In genomic region chr1:19597463-19598309, GRCh38 we compare ENCODE assay signal across 8 cellular contexts. TPM values are rescaled to one million over a fixed set of nuclear protein-coding genes. Genes with fewer than 3 reads are reported as not detected.
DNase-seq lines count a peak whose midpoint lies in the region; ATAC-seq and TF ChIP-seq lines count a peak whose summit lies in the region.

No MANE protein-coding gene starts in this region.

- peak overlapping the region; percentile 96 for H3K4me3 Mint-ChIP-seq in T-helper 17 cell

- peak overlapping the region; percentile 89 for H3K4me3 ChIP-seq in epithelial cell of esophagus (ENCODE audit: low read length)
- H3K4me3 ChIP-seq in muscle layer of duodenum (ENCODE audit: low read depth in 1 of 2, low read length in 2 of 2), result peak overlapping the region; percentile 75 to 77

- peaks cover 48% of the 10 kb centered on the region for H3K4me1 Mint-ChIP-seq in T-helper 17 cell

- H3K27ac Mint-ChIP-seq in T-helper 17 cell, result peak overlapping the region; percentile 99

- no peaks in the 10 kb centered on the region for H3K27me3 Mint-ChIP-seq in T-helper 17 cell

- H3K27ac ChIP-seq in muscle layer of duodenum (ENCODE audit: low read length), result peak overlapping the region; percentile 97

- H3K36me3 Mint-ChIP-seq in T-helper 17 cell (ENCODE audit: low read depth), result peaks cover 7% of the 10 kb centered on the region

- ATAC-seq in HG02938 (IDR thresholded peaks at IDR 0.05; ENCODE audit: unreplicated experiment) (peak; percentile 5), T-helper 17 cell (peak; percentile 37), GM21381 (IDR thresholded peaks at IDR 0.05; ENCODE audit: unreplicated experiment) (no peak), GM21528 (IDR thresholded peaks at IDR 0.05; ENCODE audit: low FRiP score, unreplicated experiment) (no peak)

- H3K36me3 ChIP-seq in muscle layer of duodenum (ENCODE audit: control insufficient read depth in 1 of 2, insufficient read depth in 2 of 2, low read length in 2 of 2), result no peaks in the 10 kb centered on the region

- H3K4me1 ChIP-seq in muscle layer of duodenum (ENCODE audit: control insufficient read depth in 1 of 2, insufficient read depth in 2 of 2, low read length in 2 of 2), result peaks cover 10 to 32% of the 10 kb centered on the region in 2 donors

- H3K9me3 ChIP-seq in T-helper 17 cell (ENCODE audit: control insufficient read depth, low read length, poor library complexity, severe bottlenecking) (no peaks in the 10 kb centered on the region), muscle layer of duodenum (ENCODE audit: control insufficient read depth in 1 of 2, low read length in 2 of 2) (no peaks in the 10 kb centered on the region)

- DNase-seq in EH (ENCODE audit: low read depth) (peak; percentile 43), T-helper 17 cell (no peak), epithelial cell of esophagus (ENCODE audit: low read depth) (peak; percentile 44), ureter (ENCODE audit: low spot score) (no peak)

- H3K27me3 ChIP-seq in muscle layer of duodenum (ENCODE audit: low read depth, low read length), result no peaks in the 10 kb centered on the region

- no peak for TF ChIP-seq CTCF in epithelial cell of esophagus (IDR thresholded peaks at IDR 0.05; ENCODE audit: insufficient read depth, low read depth, low read length, missing control alignments)

RNA-seq across cellular contexts. Expression of gene NBL1, which starts 46.4 kb away (rescaled TPM):
- 10 to 100 TPM; 32.0 to 32.3 TPM for total RNA-seq in T-helper 17 cell
- 226 TPM for total RNA-seq in ureter

Comparison
In these comparisons a context has a peak if more than half of its experiments do, and no peak if none do; other contexts are left out.
1. DNase-seq: peak in EH (single experiment) and epithelial cell of esophagus (single experiment); none in T-helper 17 cell (0 of 3) and ureter (single experiment).
2. ATAC-seq: peak in HG02938 (single experiment) and T-helper 17 cell (single experiment); none in GM21381 (single experiment) and GM21528 (single experiment).